Comparison of ENCODE assay signal across 27 cellular contexts in genomic region chr9:71213633-71214032, GRCh38.
"Had no signal": no experiment of that assay in that cellular context is flagged by ENCODE, and none has a peak within 500 bp of the region (broad histone marks: within the 10 kb centered on the region; RNA-seq: fewer than 3 reads in every experiment).

No MANE protein-coding gene starts in this region.

- FAIRE-seq: islet of Langerhans, kidney, pancreas, small intestine had no signal

- H3K4me1 ChIP-seq: left lung, lower lobe of right lung, pancreas, prostate gland, sigmoid colon, spleen, stomach, testis, thyroid gland, transverse colon, upper lobe of left lung, vagina had no signal

- H3K27ac ChIP-seq: hepatocyte, left lung, lower lobe of right lung, pancreas, prostate gland, sigmoid colon, spleen, stomach, testis, thyroid gland, transverse colon, upper lobe of left lung, vagina had no signal

- H3K79me2 ChIP-seq: hepatocyte had no signal

- DNase-seq: kidney; left colon; left lung; lower lobe of right lung; mammary epithelial cell; mesenchymal stem cell; naive thymus-derived CD8-positive, alpha-beta T cell; nucleus accumbens; pancreas; posterior cingulate gyrus; retina; right cardiac atrium; sigmoid colon; small intestine; spleen; stimulated activated CD4-positive, alpha-beta T cell treated with anti-CD3 and anti-CD28 coated beads, Interleukin-4, amount 100 ng/mL, for 24 hours; stimulated activated naive CD8-positive, alpha-beta T cell treated with anti-CD3 and anti-CD28 coated beads, Interleukin-15, Interleukin-2, amounts not matched to agents 100 U/mL and 50 U/mL, for 24 hours; stomach; testis; thyroid gland; transverse colon; upper lobe of left lung had no signal

- H3K4me3 ChIP-seq: hepatocyte, left lung, lower lobe of right lung, pancreas, prostate gland, sigmoid colon, spleen, stomach, testis, thyroid gland, transverse colon, upper lobe of left lung, vagina had no signal

- ATAC-seq: left colon; left lung; lower lobe of right lung; naive thymus-derived CD8-positive, alpha-beta T cell; pancreas; right cardiac atrium; stimulated activated memory B cell treated with anti-CD40 and anti-IgM and Interleukin-4, amounts not matched to agents 10 μg/mL and 1 μg/mL and 100 μg/mL, for 72 hours; stimulated activated naive CD8-positive, alpha-beta T cell treated with anti-CD3 and anti-CD28 coated beads, Interleukin-15, Interleukin-2, amounts not matched to agents 100 U/mL and 50 U/mL, for 24 hours had no signal

- H3K27me3 ChIP-seq: hepatocyte, left lung, pancreas, sigmoid colon, spleen, stomach, testis, thyroid gland, transverse colon, upper lobe of left lung, vagina had no signal

- H3K4me2 ChIP-seq: hepatocyte had no signal

- H3K36me3 ChIP-seq: left lung, lower lobe of right lung, pancreas, prostate gland, sigmoid colon, spleen, stomach, thyroid gland, transverse colon, upper lobe of left lung, vagina had no signal

- H2AFZ ChIP-seq: hepatocyte had no signal

- H3K9me3 ChIP-seq: pancreas, prostate gland, testis, thyroid gland, vagina had no signal
